8 cellular contexts compared by ENCODE assay signal in genomic region chr12:108731866-108732461, GRCh38. TPM values are rescaled to one million over a fixed set of nuclear protein-coding genes. Genes with fewer than 3 reads are reported as not detected.
DNase-seq lines count a peak whose midpoint lies in the region; ATAC-seq and TF ChIP-seq lines count a peak whose summit lies in the region.

No MANE protein-coding gene starts in this region.

- H3K27ac ChIP-seq in esophagus squamous epithelium = peak overlapping the region; percentile 97 to 99 (median 98)

- no peak for TF ChIP-seq CTCF in esophagus squamous epithelium (IDR thresholded peaks at IDR 0.05)

- peaks cover 12 to 66% (median 23%) of the 10 kb centered on the region in 3 donors for H3K4me1 ChIP-seq in esophagus squamous epithelium

- peak; percentile 57 for ATAC-seq in GM21737 (IDR thresholded peaks at IDR 0.05; ENCODE audit: unreplicated experiment)

- H3K27me3 ChIP-seq in esophagus squamous epithelium = no peaks in the 10 kb centered on the region

- H3K36me3 ChIP-seq in esophagus squamous epithelium = no peaks in the 10 kb centered on the region

- H3K4me3 ChIP-seq in esophagus squamous epithelium = peak overlapping the region; percentile 72 to 98 (median 78)

- intact Hi-C loops in esophagus squamous epithelium (cut with DNase I) = loop anchor here (5.0 to 10.0 kb wide), 3 partner anchors 35 to 123 kb away; partner anchors contain the start of gene SSH1

- peak in 3 of 4 donors; percentile 32 to 74 (median 59) for TF ChIP-seq POLR2A in esophagus squamous epithelium (IDR thresholded peaks at IDR 0.05)

- H3K9me3 ChIP-seq in esophagus squamous epithelium = no peaks in the 10 kb centered on the region

- 4 to 9% methylated on average over 9 to 25 of the region's 34 CpGs for WGBS in esophagus squamous epithelium, 2 donors

- DNase-seq in DMS153 (lab: John Stamatoyannopoulos, UW) = peak; percentile 93
- peak; percentile 88 for DNase-seq in KG1 (lab: John Stamatoyannopoulos, UW)
- peak; percentile 89 for DNase-seq in activated T-helper 1 cell treated with Interleukin-2 at 50 U/mL for 16 hours (ENCODE audit: low read depth)
- DNase-seq in esophagus squamous epithelium (lab: John Stamatoyannopoulos, UW) = peak; percentile 96
- DNase-seq in myocyte (ENCODE audit: low read depth) = peak; percentile 98
- DNase-seq in stimulated activated CD8-positive, alpha-beta memory T cell treated with anti-CD3 and anti-CD28 coated beads, Interleukin-7, amount 100 ng/mL, for 48 hours (ENCODE audit: extremely low read depth in 1 of 2, low read depth in 1 of 2) = peak; percentile 80 to 97

TF ChIP-seq in PFSK-1, 5 proteins besides CTCF, POLR2A, EP300 and RAD21:
- TF ChIP-seq POLR2AphosphoS5 (IDR thresholded peaks at IDR 0.05; ENCODE audit: low read depth, low read length) = peak; percentile 69
- no peak for TF ChIP-seq REST (IDR thresholded peaks at IDR 0.05; ENCODE audit: insufficient read depth in 1 of 2, low read depth in 2 of 2, low read length in 2 of 2)

RNA-seq across cellular contexts. Expression of gene CORO1C, which starts 0.6 kb away (rescaled TPM):
- 53.9 TPM for polyA plus RNA-seq in PFSK-1 (2012; ENCODE audit: insufficient read length, low read depth)
- total RNA-seq in esophagus squamous epithelium (100 to 1,000 TPM in 3 of 4 donors, 10 to 100 TPM in 1; 67.2 to 142 (median 114) TPM), myocyte (80.3 and 85.3 TPM in 2 replicates)
- 117 TPM for polyA plus RNA-seq in myocyte (2012)

Comparison
In these comparisons a context has a peak if more than half of its experiments do, and no peak if none do; other contexts are left out.
1. Peak in every context shown above with its lines: DNase-seq, ATAC-seq, H3K4me3 ChIP-seq and H3K27ac ChIP-seq.